ENCODE assay signal across 8 cellular contexts in the genomic region with DNA sequence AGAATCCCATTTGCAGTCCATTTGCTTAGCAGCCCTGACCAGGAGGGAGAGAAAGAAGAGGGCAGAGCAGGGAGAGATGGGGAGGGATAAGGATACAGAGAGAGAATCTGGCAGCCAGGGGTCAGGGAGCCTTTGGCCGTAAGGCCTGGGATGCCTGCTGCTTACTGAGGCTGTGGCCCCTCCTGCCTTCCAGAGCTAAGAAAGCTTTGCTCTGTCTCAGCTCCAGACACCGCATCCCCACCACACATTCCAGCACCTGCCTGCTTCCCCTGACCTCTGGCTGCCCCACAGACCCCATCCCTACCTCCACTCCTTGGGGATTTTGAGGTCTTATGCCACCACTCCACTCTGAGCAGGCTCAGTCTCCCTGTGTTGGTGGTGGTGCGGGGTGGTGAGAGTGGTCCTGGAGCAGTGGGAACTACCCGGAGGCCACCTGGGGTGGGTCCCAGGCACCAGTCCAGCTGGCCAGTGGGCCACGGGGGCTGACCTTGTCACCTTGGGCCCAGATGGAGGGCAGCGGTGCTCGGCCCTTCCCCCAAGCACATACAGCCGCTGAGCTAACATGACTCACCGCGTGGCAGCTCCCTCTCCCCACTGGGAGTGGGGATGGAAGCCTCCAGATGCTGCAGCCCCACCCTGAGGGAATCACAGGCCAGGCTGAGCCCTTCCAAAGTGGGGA. TPM values are rescaled to one million over a fixed set of nuclear protein-coding genes. Genes with fewer than 3 reads are reported as not detected.
DNase-seq lines count a peak whose midpoint lies in the region; ATAC-seq and TF ChIP-seq lines count a peak whose summit lies in the region.

No MANE protein-coding gene starts in this region.

- CTCF ChIA-PET in MCF 10A (lab: Yijun Ruan, JAX), result interaction anchor here (0.6 to 2.0 kb wide), 12 partner anchors 11 to 148 kb away, joined by 3 to 10 read pairs (median 3); no protein-coding TSS in a partner anchor

- H3K9me2 ChIP-seq in MM.1S (replicated peaks; ENCODE audit: insufficient read depth, low read length), result no peaks in the 10 kb centered on the region

- H3K27ac ChIP-seq in MM.1S (ENCODE audit: low read length), result no peak overlapping the region

- peaks cover 3% of the 10 kb centered on the region for H3K4me1 ChIP-seq in MM.1S (ENCODE audit: low read length)

- no peak overlapping the region for H2AFZ ChIP-seq in MM.1S (ENCODE audit: low read length)

- H3K27me3 ChIP-seq in MM.1S (replicated peaks; ENCODE audit: insufficient read depth, low read length), result no peaks in the 10 kb centered on the region

- H3K4me1 Mint-ChIP-seq in MCF 10A (ENCODE audit: insufficient read depth, unreplicated experiment), result peaks cover 59% of the 10 kb centered on the region

- no peaks in the 10 kb centered on the region for H3K9me3 Mint-ChIP-seq in MCF 10A (ENCODE audit: unreplicated experiment)

- no peaks in the 10 kb centered on the region for H3K36me3 ChIP-seq in MM.1S (replicated peaks; ENCODE audit: insufficient read depth, low read length)

- TF ChIP-seq CTCF in MCF 10A (IDR thresholded peaks at IDR 0.05; ENCODE audit: unreplicated experiment) (no peak), MM.1S (IDR thresholded peaks at IDR 0.05; ENCODE audit: low read length) (no peak)

- intact Hi-C loops in MCF 10A (cut with micrococcal nuclease), result loop anchor here (5.0 kb wide), 1 partner anchor 47 kb away; no protein-coding TSS in a partner anchor

- H3K36me3 Mint-ChIP-seq in MCF 10A (ENCODE audit: insufficient read depth, unreplicated experiment), result peaks cover 12% of the 10 kb centered on the region

- H3F3A ChIP-seq in MM.1S (ENCODE audit: insufficient read depth, low read length), result peaks cover 5% of the 10 kb centered on the region; the same call in 1 of the 2 replicates

- peak overlapping the region; percentile 81 for H3K27ac Mint-ChIP-seq in MCF 10A (ENCODE audit: low read depth, unreplicated experiment)

- H3K27me3 Mint-ChIP-seq in MCF 10A (ENCODE audit: insufficient read depth, unreplicated experiment), result no peaks in the 10 kb centered on the region

- H3K4me3 ChIP-seq in MM.1S (ENCODE audit: low read length), result no peak overlapping the region

- peak overlapping the region; percentile 52 for H3K4me3 Mint-ChIP-seq in MCF 10A (ENCODE audit: unreplicated experiment)

- no peaks in the 10 kb centered on the region for H4K20me1 ChIP-seq in MM.1S (ENCODE audit: insufficient read depth, low read length)

- H3K9me3 ChIP-seq in MM.1S (replicated peaks; ENCODE audit: insufficient read depth, low read length), result no peaks in the 10 kb centered on the region

- no peak overlapping the region for H3K4me2 ChIP-seq in MM.1S (ENCODE audit: low read depth, low read length)

- ATAC-seq in HG02623 (IDR thresholded peaks at IDR 0.05; ENCODE audit: unreplicated experiment) (no peak), HG03196 (IDR thresholded peaks at IDR 0.05; ENCODE audit: unreplicated experiment) (no peak), HG03025 (IDR thresholded peaks at IDR 0.05; ENCODE audit: low FRiP score, unreplicated experiment) (no peak)

- POLR2A ChIA-PET in MCF 10A (lab: Yijun Ruan, JAX), result interaction anchor here (0.5 to 3.0 kb wide), 16 partner anchors 9 to 100 kb away, joined by 3 to 14 read pairs (median 4); no protein-coding TSS in a partner anchor

- peak; percentile 62 for DNase-seq in HS-27A (ENCODE audit: low read depth)
- DNase-seq in MCF 10A (ENCODE audit: unreplicated experiment), result peak; percentile 50
- peak; percentile 39 for DNase-seq in left kidney (ENCODE audit: low read depth, low spot score)
- peak; percentile 45 for DNase-seq in stromal cell of bone marrow (ENCODE audit: low read depth)
- no peak for DNase-seq in MM.1S

- no peak overlapping the region for H3K9ac ChIP-seq in MM.1S (ENCODE audit: low read length)

- BruUV-seq in MCF 10A (replicated peaks; lab: Mats Ljungman, UMichigan), result no TSS peak

- peaks cover 55% of the 10 kb centered on the region for H3K79me2 ChIP-seq in MM.1S (ENCODE audit: low read length)

RNA-seq across cellular contexts. Expression of a gene that starts 58.3 kb away (rescaled TPM):
- total RNA-seq in MCF 10A (2022), result 30.4 and 34.6 TPM in 2 replicates
